In the genomic region with DNA sequence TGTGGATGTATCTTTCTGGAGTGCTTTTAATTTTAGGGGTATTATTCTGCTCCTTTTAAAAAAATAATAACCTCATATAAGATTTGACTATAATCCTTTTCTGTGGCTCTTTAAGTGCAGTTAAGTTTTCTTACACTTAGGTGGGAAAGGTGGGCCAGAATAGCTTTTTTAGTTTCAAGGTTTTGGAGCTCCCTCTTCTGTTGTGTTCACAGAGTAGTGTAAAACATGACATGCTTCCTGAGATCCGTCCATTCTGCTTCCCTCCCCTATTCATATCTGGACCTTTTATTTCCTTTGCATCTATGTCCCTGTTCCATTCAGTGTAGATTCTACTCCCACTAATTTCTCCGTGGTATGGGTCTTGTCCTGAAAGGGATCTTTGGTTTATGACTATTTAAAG, we compare ENCODE assay signal across 11 cellular contexts. TPM values are rescaled to one million over a fixed set of nuclear protein-coding genes. Genes with fewer than 3 reads are reported as not detected.
DNase-seq lines count a peak whose midpoint lies in the region; ATAC-seq and TF ChIP-seq lines count a peak whose summit lies in the region.
"Had no signal": no experiment of that assay in that cellular context is flagged by ENCODE, and none has a peak within 500 bp of the region (broad histone marks: within the 10 kb centered on the region; RNA-seq: fewer than 3 reads in every experiment).

No MANE protein-coding gene starts in this region.

- no peaks in the 10 kb centered on the region for H3K4me1 Mint-ChIP-seq in MCF 10A (ENCODE audit: insufficient read depth, unreplicated experiment)
- H3K4me1 Mint-ChIP-seq in chondrocyte (ENCODE audit: low read depth): peaks cover 4% of the 10 kb centered on the region
- H3K4me1 Mint-ChIP-seq: neural crest cell had no signal

- no TSS peak for BruUV-seq in MCF 10A (replicated peaks; lab: Mats Ljungman, UMichigan)

- no peak overlapping the region for H3K4me2 ChIP-seq in smooth muscle cell

- POLR2A ChIA-PET in MCF 10A (lab: Yijun Ruan, JAX): interaction anchor here (0.7 kb wide), 1 partner anchor 79 kb away, joined by 3 read pairs; no protein-coding TSS in a partner anchor

- no peak overlapping the region for H3K4me3 Mint-ChIP-seq in MCF 10A (ENCODE audit: unreplicated experiment)
- no peak overlapping the region for H3K4me3 Mint-ChIP-seq in chondrocyte (ENCODE audit: unreplicated experiment)
- H3K4me3 Mint-ChIP-seq: neural crest cell had no signal

- TF ChIP-seq POLR2A in breast epithelium (IDR thresholded peaks at IDR 0.05) (no peak), NB4 (IDR thresholded peaks at IDR 0.05; ENCODE audit: extremely low read depth, insufficient read length) (no peak)

- no peaks in the 10 kb centered on the region for H4K20me1 ChIP-seq in smooth muscle cell (ENCODE audit: low read depth)

- no peak overlapping the region for H3K27ac Mint-ChIP-seq in MCF 10A (ENCODE audit: low read depth, unreplicated experiment)
- H3K27ac Mint-ChIP-seq in chondrocyte (ENCODE audit: unreplicated experiment): no peak overlapping the region

- CTCF ChIA-PET in MCF 10A (lab: Yijun Ruan, JAX): interaction anchor here (0.6 to 1.8 kb wide), 4 partner anchors 15 to 79 kb away, joined by 3 to 14 read pairs (median 4); no protein-coding TSS in a partner anchor

- WGBS in smooth muscle cell (ENCODE audit: low lambda C conversion rate): 36% methylated on average over 2 of the region's 2 CpGs

- H3K9me3 ChIP-seq in breast epithelium (no peaks in the 10 kb centered on the region), smooth muscle cell (replicated peaks; ENCODE audit: low read depth) (peaks cover 3% of the 10 kb centered on the region)

- H3K27ac ChIP-seq in breast epithelium (no peak overlapping the region), smooth muscle cell (ENCODE audit: low read depth) (no peak overlapping the region)
- H3K27ac ChIP-seq: C4-2B had no signal

- ATAC-seq in GM21423 (IDR thresholded peaks at IDR 0.05; ENCODE audit: unreplicated experiment) (no peak), GM19035 (IDR thresholded peaks at IDR 0.05; ENCODE audit: unreplicated experiment) (no peak), GM18868 (IDR thresholded peaks at IDR 0.05; ENCODE audit: unreplicated experiment) (no peak)

- H3K27me3 ChIP-seq in breast epithelium: no peaks in the 10 kb centered on the region
- no peaks in the 10 kb centered on the region for H3K27me3 ChIP-seq in smooth muscle cell (ENCODE audit: low read depth)

- no peaks in the 10 kb centered on the region for H3K36me3 Mint-ChIP-seq in MCF 10A (ENCODE audit: insufficient read depth, unreplicated experiment)
- H3K36me3 Mint-ChIP-seq in chondrocyte (ENCODE audit: low read depth): peaks cover 1% of the 10 kb centered on the region

- DNase-seq in MCF 10A (ENCODE audit: unreplicated experiment) (peak; percentile 23), breast epithelium (ENCODE audit: low spot score in 2 of 2) (no peak), NB4 (ENCODE audit: low read depth) (peak; percentile 33), chondrocyte (ENCODE audit: low spot score) (no peak), smooth muscle cell (lab: John Stamatoyannopoulos, UW; ENCODE audit: unreplicated experiment) (no peak)
- DNase-seq: central memory CD4-positive, alpha-beta T cell had no signal

- intact Hi-C loops in MCF 10A (cut with micrococcal nuclease) (loop anchor here (1.0 kb wide), 1 partner anchor 79 kb away; no protein-coding TSS in a partner anchor), breast epithelium (cut with DNase I; ENCODE audit: low total_unique reads) (no loop called here)

- H3K4me1 ChIP-seq in breast epithelium (no peaks in the 10 kb centered on the region), smooth muscle cell (ENCODE audit: low read depth) (no peaks in the 10 kb centered on the region)

- no peak overlapping the region for H3K9ac ChIP-seq in smooth muscle cell (ENCODE audit: low read depth)

- H2AFZ ChIP-seq in smooth muscle cell (ENCODE audit: low read depth): no peak overlapping the region

- H3K9me3 Mint-ChIP-seq in MCF 10A (ENCODE audit: unreplicated experiment) (no peaks in the 10 kb centered on the region), chondrocyte (ENCODE audit: low read depth) (peaks cover 9% of the 10 kb centered on the region)
- H3K9me3 Mint-ChIP-seq: neural crest cell had no signal

- TF ChIP-seq CTCF in MCF 10A (IDR thresholded peaks at IDR 0.05; ENCODE audit: unreplicated experiment) (peak; percentile 24), breast epithelium (IDR thresholded peaks at IDR 0.05) (no peak), NB4 (IDR thresholded peaks at IDR 0.05; ENCODE audit: low read depth, low read length) (no peak), chondrocyte (IDR thresholded peaks at IDR 0.05) (peak; percentile 76), smooth muscle cell (IDR thresholded peaks at IDR 0.05; ENCODE audit: borderline replicate concordance, insufficient read depth, poor library complexity, severe bottlenecking) (peak; percentile 17)

- H3K27me3 Mint-ChIP-seq in MCF 10A (ENCODE audit: insufficient read depth, unreplicated experiment) (no peaks in the 10 kb centered on the region), chondrocyte (ENCODE audit: low read depth) (no peaks in the 10 kb centered on the region)

- H3K79me2 ChIP-seq in smooth muscle cell (ENCODE audit: low read depth): no peaks in the 10 kb centered on the region

- H3K4me3 ChIP-seq in breast epithelium: no peak overlapping the region
- H3K4me3 ChIP-seq in NB4 (ENCODE audit: low read depth, low read length): no peak overlapping the region
- H3K4me3 ChIP-seq in smooth muscle cell: no peak overlapping the region

- H3K36me3 ChIP-seq in breast epithelium: no peaks in the 10 kb centered on the region
- no peaks in the 10 kb centered on the region for H3K36me3 ChIP-seq in smooth muscle cell (ENCODE audit: low read depth)

- H3F3A ChIP-seq in smooth muscle cell (ENCODE audit: low read depth): no peaks in the 10 kb centered on the region

RNA-seq across cellular contexts. Expression of a gene that starts 12.8 kb away (rescaled TPM):
- not detected in 2 replicates for total RNA-seq in MCF 10A (2022)
- total RNA-seq in breast epithelium: 1 to 10 TPM in 1 of 3 donors, under 1 TPM in 2; 0.16 to 3.3 (median 0.59) TPM
- 0.20 TPM in 1 of 3 replicates, not detected in the others for total RNA-seq in chondrocyte
- total RNA-seq in smooth muscle cell: not detected in 2 replicates
- polyA plus RNA-seq in smooth muscle cell: 0.24 TPM in 1 of 2 replicates, not detected in the other

RNA-seq across cellular contexts. Expression of a gene that starts 12.9 kb away (rescaled TPM):
- total RNA-seq in MCF 10A (2022) (not detected in 2 replicates), breast epithelium (1 to 10 TPM in 1 of 3 donors, not detected in 2; 1.0 TPM), chondrocyte (not detected in 3 replicates), smooth muscle cell (0.04 TPM in 1 of 2 replicates, not detected in the other)
- polyA plus RNA-seq in smooth muscle cell: 0.49 and 0.59 TPM in 2 replicates

RNA-seq across cellular contexts. Expression of a gene that starts 53.8 kb away (rescaled TPM):
- total RNA-seq in MCF 10A (2022) (not detected in 2 replicates), breast epithelium (1 to 10 TPM; 1.3 to 6.9 (median 3.6) TPM), chondrocyte (2.7 to 3.6 TPM (median 3.3 TPM) in 3 replicates), smooth muscle cell (1.9 TPM in 2 replicates)
- 1.3 and 2.7 TPM in 2 replicates for polyA plus RNA-seq in smooth muscle cell

Comparison
In these comparisons a context has a peak if more than half of its experiments do, and no peak if none do; other contexts are left out.
1. DNase-seq: peak in MCF 10A (single experiment) and NB4 (single experiment); none in breast epithelium (0 of 2), chondrocyte (single experiment) and smooth muscle cell (single experiment).
2. CTCF ChIP-seq: peak in MCF 10A (single experiment), chondrocyte (single experiment) and smooth muscle cell (single experiment); none in breast epithelium (0 of 3) and NB4 (single experiment).